In the genomic region with DNA sequence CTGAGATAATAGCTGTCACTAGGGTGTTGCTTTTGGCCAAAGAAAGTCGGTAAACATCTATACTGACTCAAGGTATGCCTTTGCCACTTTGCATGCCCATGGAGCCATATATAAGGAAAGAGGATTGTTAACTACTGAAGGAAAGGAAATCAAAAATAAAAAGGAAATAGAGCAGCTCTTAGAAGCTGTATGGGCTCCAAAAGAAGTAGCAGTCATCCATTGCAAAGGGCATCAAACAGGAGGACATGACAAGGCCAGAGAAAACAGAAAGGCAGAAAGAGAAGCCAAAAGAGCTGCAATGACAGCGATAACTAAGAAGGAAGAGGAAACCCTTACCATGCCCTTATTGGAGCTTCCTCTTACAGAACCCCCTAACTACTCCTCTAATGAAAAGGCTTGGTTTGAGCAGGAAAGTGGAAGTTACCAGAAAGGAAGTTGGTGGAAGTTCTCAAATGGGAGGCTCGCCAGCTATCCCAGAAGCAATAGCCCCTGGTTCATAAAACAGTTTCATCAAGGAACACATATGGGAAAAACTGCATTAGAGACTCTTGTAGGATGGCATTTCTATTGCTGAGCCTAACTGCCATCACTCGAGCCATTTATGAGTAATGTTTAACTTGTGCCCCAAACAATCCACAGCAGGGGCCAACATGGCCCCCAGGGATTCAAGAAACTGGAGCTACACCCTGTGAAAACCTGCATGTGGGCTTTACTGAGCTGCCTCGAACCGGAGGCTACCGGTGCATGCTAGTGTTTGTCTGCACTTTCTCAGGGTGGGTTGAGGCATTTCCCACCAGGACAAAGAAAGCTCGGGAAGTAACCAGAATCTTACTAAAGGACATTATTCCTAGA, we compare ENCODE assay signal across 1 cellular context.
TF ChIP-seq lines count a peak whose summit lies in the region.

No MANE protein-coding gene starts in this region.

TF ChIP-seq in HepG2, 621 proteins besides CTCF, POLR2A, EP300 and RAD21:
- peak; percentile 53; the same call in 1 of the 2 replicates for TF ChIP-seq ARID2 (CRISPR knock-in tag; IDR thresholded peaks at IDR 0.05; ENCODE audit: borderline replicate concordance)
- TF ChIP-seq PLRG1 (conservative IDR thresholded peaks at IDR 0.05): no peak
